In the genomic region with DNA sequence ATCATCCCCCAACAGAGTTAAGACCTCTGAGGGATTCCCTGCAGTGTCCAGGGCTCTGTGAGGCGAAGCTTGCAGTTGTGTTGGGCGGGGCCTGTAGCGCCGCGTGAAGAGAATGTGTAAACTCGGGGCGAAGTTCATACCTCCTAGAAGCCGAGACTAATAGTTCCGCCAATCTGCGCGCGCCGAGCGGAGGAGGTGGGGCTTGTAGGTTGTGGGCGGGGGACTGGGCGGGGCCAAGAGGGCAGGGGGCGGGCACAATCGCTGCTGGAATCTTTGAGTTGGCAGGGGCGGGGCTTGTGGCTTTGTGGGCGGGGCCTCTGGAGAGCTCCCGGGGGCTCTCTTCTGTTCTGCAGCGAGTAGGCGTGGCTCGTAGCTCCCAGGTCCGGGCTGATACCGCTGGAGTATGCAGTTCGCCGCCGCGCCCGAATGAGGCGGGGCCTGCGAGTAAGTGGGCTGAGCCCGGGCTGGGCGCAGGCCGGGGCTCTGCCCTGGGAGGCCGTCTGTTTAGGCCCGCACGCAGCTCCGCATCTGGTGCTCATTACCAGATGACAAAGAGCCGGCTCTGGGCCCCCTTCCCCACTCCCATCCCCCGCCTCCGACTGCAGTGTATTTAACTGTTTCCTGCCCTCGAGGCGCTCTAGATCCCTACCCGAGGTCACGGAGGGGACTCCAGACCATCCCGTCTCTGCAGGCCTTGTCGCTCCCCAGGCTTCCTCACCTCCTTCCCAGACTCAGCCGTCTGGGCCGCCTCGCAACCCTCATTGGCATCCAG, we compare ENCODE assay signal across 8 cellular contexts. TPM values are rescaled to one million over a fixed set of nuclear protein-coding genes. Genes with fewer than 3 reads are reported as not detected.
DNase-seq lines count a peak whose midpoint lies in the region; ATAC-seq and TF ChIP-seq lines count a peak whose summit lies in the region.

No MANE protein-coding gene starts in this region.

- peak; percentile 41 for ATAC-seq in GM18870 (IDR thresholded peaks at IDR 0.05; ENCODE audit: unreplicated experiment)
- ATAC-seq in HG03103 (IDR thresholded peaks at IDR 0.05; ENCODE audit: low read depth, unreplicated experiment): peak; percentile 60

- H3K4me2 ChIP-seq in skeletal muscle satellite cell (ENCODE audit: low read length): peak overlapping the region; percentile 96

- in situ Hi-C loops in T47D (cut with HindIII; ENCODE audit: low pct_unique_long_range_greater_than_20kb, low sequenced_read_pairs): no loop called here

- peak; percentile 100 for DNase-seq in A673 (ENCODE audit: low spot score)
- DNase-seq in NCI-H2171 (lab: John Stamatoyannopoulos, UW): peak; percentile 98
- DNase-seq in T47D (ENCODE audit: low read depth in 1 of 2, low spot score in 1 of 2): peak; percentile 88 to 95

- peaks cover 54% of the 10 kb centered on the region for H3K4me1 ChIP-seq in A673 (ENCODE audit: insufficient read depth, low read length, poor library complexity, severe bottlenecking)
- H3K4me1 ChIP-seq in skeletal muscle satellite cell (ENCODE audit: control insufficient read depth, insufficient read depth, low read length): peaks cover 27% of the 10 kb centered on the region

- H3K36me3 ChIP-seq in A673 (ENCODE audit: insufficient read depth, low read length, poor library complexity, severe bottlenecking) (no peaks in the 10 kb centered on the region), skeletal muscle satellite cell (ENCODE audit: insufficient read depth, low read length) (no peaks in the 10 kb centered on the region)

- peak overlapping the region; percentile 77 for H3K9ac ChIP-seq in skeletal muscle satellite cell (ENCODE audit: low read depth, low read length)

- intact Hi-C loops in A673 (cut with micrococcal nuclease; ENCODE audit: unreplicated experiment): loop anchor here (1.0 to 5.0 kb wide), 3 partner anchors 16 to 75 kb away; a partner anchor contains a TSS

- CTCF ChIA-PET in A673 (lab: Charles Lee): interaction anchor here (0.6 to 2.6 kb wide), 14 partner anchors 9 to 290 kb away, joined by 3 to 17 read pairs (median 4); a partner anchor contains a TSS

- H3K9me3 ChIP-seq in A673 (ENCODE audit: low read depth, low read length, poor library complexity, severe bottlenecking) (no peaks in the 10 kb centered on the region), iPS-18c (ENCODE audit: control insufficient read depth, insufficient read depth, low read length) (no peaks in the 10 kb centered on the region), skeletal muscle satellite cell (replicated peaks; ENCODE audit: low read length) (no peaks in the 10 kb centered on the region)

- POLR2A ChIA-PET in A673 (lab: Charles Lee; ENCODE audit: low non-redundant PET): interaction anchor here (0.6 to 1.1 kb wide), 6 partner anchors 14 to 303 kb away, joined by 3 to 5 read pairs (median 3); a partner anchor contains a TSS

- H3K27ac ChIP-seq in A673 (ENCODE audit: low read depth, low read length, poor library complexity, severe bottlenecking) (peak overlapping the region; percentile 100), VCaP (peak overlapping the region; percentile 69)

- TF ChIP-seq CTCF in A673 (conservative IDR thresholded peaks at IDR 0.05; ENCODE audit: low read depth, low read length): no peak
- no peak for TF ChIP-seq CTCF in VCaP (conservative IDR thresholded peaks at IDR 0.05)

- peak overlapping the region; percentile 57 for H3K4me3 ChIP-seq in A673 (ENCODE audit: low read depth, low read length, poor library complexity, severe bottlenecking)
- peak overlapping the region; percentile 78 for H3K4me3 ChIP-seq in iPS-18c (ENCODE audit: insufficient read depth, low read depth, low read length)
- H3K4me3 ChIP-seq in skeletal muscle satellite cell (ENCODE audit: low read length): peak overlapping the region; percentile 78

- H3K27me3 ChIP-seq in A673 (replicated peaks; ENCODE audit: insufficient read depth, low read depth, low read length, poor library complexity) (no peaks in the 10 kb centered on the region), skeletal muscle satellite cell (ENCODE audit: control insufficient read depth, insufficient read depth, low read length) (peaks cover 21% of the 10 kb centered on the region)

- no TSS peak for BruUV-seq in A673 (replicated peaks; lab: Mats Ljungman, UMichigan)

RNA-seq across cellular contexts. Expression of a gene that starts 4.1 kb away (rescaled TPM):
- total RNA-seq in A673 (2021): 97.8 and 111 TPM in 2 replicates
- total RNA-seq in skeletal muscle satellite cell (2012; rRNA removed): 138 and 141 TPM in 2 replicates

RNA-seq across cellular contexts. Expression of a gene that starts 21.0 kb away (rescaled TPM):
- total RNA-seq in A673 (2021): 1.5 and 1.7 TPM in 2 replicates
- total RNA-seq in skeletal muscle satellite cell (2012; rRNA removed): 0.22 TPM in 1 of 2 replicates, not detected in the other

RNA-seq across cellular contexts. Expression of a gene that starts 23.5 kb away (rescaled TPM):
- 4.9 and 6.4 TPM in 2 replicates for total RNA-seq in A673 (2021)
- 45.1 and 55.7 TPM in 2 replicates for total RNA-seq in skeletal muscle satellite cell (2012; rRNA removed)

RNA-seq across cellular contexts. Expression of a gene that starts 23.8 kb away (rescaled TPM):
- 125 and 128 TPM in 2 replicates for total RNA-seq in A673 (2021)
- 181 and 287 TPM in 2 replicates for total RNA-seq in skeletal muscle satellite cell (2012; rRNA removed)

RNA-seq across cellular contexts. Expression of a gene that starts 32.2 kb away (rescaled TPM):
- 76.8 and 93.5 TPM in 2 replicates for total RNA-seq in A673 (2021)
- total RNA-seq in skeletal muscle satellite cell (2012; rRNA removed): 61.3 and 63.8 TPM in 2 replicates

Comparison
In these comparisons a context has a peak if more than half of its experiments do, and no peak if none do; other contexts are left out.
1. Peak in every context shown above with its lines: DNase-seq, ATAC-seq, H3K4me3 ChIP-seq and H3K27ac ChIP-seq.